In genomic region chr5:32810812-32811211, GRCh38 we compare ENCODE assay signal across 17 cellular contexts.
DNase-seq lines count a peak whose midpoint lies in the region; ATAC-seq and TF ChIP-seq lines count a peak whose summit lies in the region.
"Had no signal": no experiment of that assay in that cellular context is flagged by ENCODE, and none has a peak within 500 bp of the region (broad histone marks: within the 10 kb centered on the region; RNA-seq: fewer than 3 reads in every experiment).

No MANE protein-coding gene starts in this region.

- no peak overlapping the region for H2BK15ac ChIP-seq in IMR-90 (ENCODE audit: low read depth, low read length)

- CTCF ChIA-PET in IMR-90 (lab: Yijun Ruan, JAX), result interaction anchor here (0.7 kb wide), 1 partner anchor 9 kb away, joined by 3 read pairs; no protein-coding TSS in a partner anchor

- ATAC-seq in IMR-90 (ENCODE audit: low read depth) (peak; percentile 65), GM19023 (IDR thresholded peaks at IDR 0.05; ENCODE audit: unreplicated experiment) (no peak), HG02588 (IDR thresholded peaks at IDR 0.05; ENCODE audit: unreplicated experiment) (no peak)
- ATAC-seq: K562; left ventricle myocardium superior; stimulated activated memory B cell treated with anti-CD40 and anti-IgM and Interleukin-4, amounts not matched to agents 10 μg/mL and 1 μg/mL and 100 μg/mL, for 72 hours had no signal

- in situ Hi-C loops in IMR-90 (cut with MboI; ENCODE audit: low sequenced_read_pairs), result no loop called here

- H2BK20ac ChIP-seq in IMR-90 (ENCODE audit: low read depth, low read length), result 0 out of 2 replicates have a peak overlapping the region, but pooled peaks have one; percentile 14

- H3K27me3 ChIP-seq in ACC112 (ENCODE audit: insufficient read depth, low read length) (no peaks in the 10 kb centered on the region), IMR-90 (ENCODE audit: control insufficient read depth, insufficient read depth, low read length) (no peaks in the 10 kb centered on the region), thyroid gland (no peaks in the 10 kb centered on the region)
- H3K27me3 ChIP-seq: sigmoid colon, SJSA1 had no signal

- intact Hi-C loops in IMR-90 (cut with micrococcal nuclease) (loop anchor here (2.0 kb wide), 1 partner anchor 42 kb away; no protein-coding TSS in a partner anchor), thyroid gland (cut with DNase I) (no loop called here)

- no peak overlapping the region for H3K4ac ChIP-seq in IMR-90 (ENCODE audit: low read depth, low read length)

- no peaks in the 10 kb centered on the region for H3K9me3 ChIP-seq in IMR-90 (ENCODE audit: control insufficient read depth, insufficient read depth, low read length)
- no peaks in the 10 kb centered on the region for H3K9me3 ChIP-seq in thyroid gland
- H3K9me3 ChIP-seq: sigmoid colon, SJSA1 had no signal

- peak overlapping the region; percentile 45; the same call in 1 of the 2 replicates for H3K23ac ChIP-seq in IMR-90 (ENCODE audit: low read depth, low read length)

- no peak overlapping the region for H2AK9ac ChIP-seq in IMR-90 (replicated peaks; ENCODE audit: low read depth, low read length, poor library complexity)

- H3K4me3 ChIP-seq in ACC112 (ENCODE audit: low read depth, low read length) (no peak overlapping the region), IMR-90 (ENCODE audit: insufficient read depth, low read depth, low read length) (no peak overlapping the region), cardiac fibroblast (replicated peaks in 1 of 2; ENCODE audit: low read depth in 2 of 2, low read length in 2 of 2) (no peak overlapping the region), thyroid gland (replicated peaks in 1 of 3) (no peak overlapping the region)
- H3K4me3 ChIP-seq: K562, sigmoid colon, SJSA1 had no signal

- H3K14ac ChIP-seq in IMR-90 (replicated peaks; ENCODE audit: low read depth, low read length), result no peak overlapping the region

- H2AK5ac ChIP-seq in IMR-90 (ENCODE audit: low read depth, low read length), result no peak overlapping the region

- H4K5ac ChIP-seq in IMR-90 (ENCODE audit: low read depth, low read length), result no peak overlapping the region

- H3K27ac ChIP-seq in ACC112 (ENCODE audit: low read depth, low read length), result peak overlapping the region; percentile 61
- peak overlapping the region; percentile 82; the same call in 1 of the 2 replicates for H3K27ac ChIP-seq in IMR-90 (ENCODE audit: insufficient read depth, low read length)
- no peak overlapping the region for H3K27ac ChIP-seq in thyroid gland
- H3K27ac ChIP-seq: sigmoid colon, SJSA1 had no signal

- BruUV-seq in IMR-90 (replicated peaks; lab: Mats Ljungman, UMichigan), result no TSS peak

- WGBS in IMR-90 (ENCODE audit: extremely low coverage in 2 of 2, insufficient read length in 1 of 2), 2 experiments, result 20% methylated on average over 1 of the region's 1 CpG; no CpG with 5 or more reads in 1 of the 2 experiments
- 4 to 15% methylated on average over 1 of the region's 1 CpG for WGBS in thyroid gland, 2 donors

- H4K91ac ChIP-seq in IMR-90 (ENCODE audit: insufficient read depth, low read depth, low read length), result no peak overlapping the region

- H3K4me1 ChIP-seq in ACC112 (ENCODE audit: control insufficient read depth, insufficient read depth, low read length, unreplicated experiment), result peaks cover 48% of the 10 kb centered on the region
- H3K4me1 ChIP-seq in IMR-90 (ENCODE audit: control insufficient read depth, insufficient read depth, low read length), result peaks cover 10% of the 10 kb centered on the region
- H3K4me1 ChIP-seq in thyroid gland, result peaks cover 11 to 12% of the 10 kb centered on the region in 2 donors

- H3K56ac ChIP-seq in IMR-90 (ENCODE audit: extremely low read depth, insufficient read depth, low read length), result no peak overlapping the region

- DNase-seq in IMR-90 (peak; percentile 68), cardiac fibroblast (ENCODE audit: low read depth in 2 of 2) (peak; percentile 72 to 96), myocyte (ENCODE audit: low read depth) (peak; percentile 88), thyroid gland (no peak)
- no peak for DNase-seq in stimulated activated naive CD4-positive, alpha-beta T cell treated with Interleukin-2 at 50 U/mL for 16 hours (lab: John Stamatoyannopoulos, UW)
- DNase-seq: activated naive CD4-positive, alpha-beta T cell treated with Interleukin-2 at 50 U/mL for 16 hours; hippocampal formation; left ventricle myocardium superior; NCI-H1417 treated with DMSO at 0.1 percent for 48 hours; nephron progenitor cell; sigmoid colon had no signal

- peak overlapping the region; percentile 48 for H2BK5ac ChIP-seq in IMR-90 (ENCODE audit: low read depth, low read length, poor library complexity, severe bottlenecking)

- dilution Hi-C loops in IMR-90 (cut with HindIII; ENCODE audit: low sequenced_read_pairs, unreplicated experiment), result no loop called here

- no peak overlapping the region; the same call in 1 of the 2 replicates for H3K4me2 ChIP-seq in IMR-90 (ENCODE audit: low read depth, low read length)

- no peaks in the 10 kb centered on the region for H3K36me3 ChIP-seq in ACC112 (ENCODE audit: insufficient read depth, low read length)
- no peaks in the 10 kb centered on the region for H3K36me3 ChIP-seq in IMR-90 (ENCODE audit: control insufficient read depth, insufficient read depth, low read length)
- no peaks in the 10 kb centered on the region for H3K36me3 ChIP-seq in thyroid gland
- H3K36me3 ChIP-seq: sigmoid colon, SJSA1 had no signal

- POLR2A ChIA-PET in IMR-90 (lab: Charles Lee; ENCODE audit: unreplicated experiment), result interaction anchor here (0.5 kb wide), 1 partner anchor 288 kb away, joined by 4 read pairs; no protein-coding TSS in a partner anchor

- no peak overlapping the region for H3K9ac ChIP-seq in IMR-90 (ENCODE audit: low read depth, low read length)

- TF ChIP-seq RAD21 in IMR-90 (IDR thresholded peaks at IDR 0.05; ENCODE audit: low read length), result no peak

- no peaks in the 10 kb centered on the region for H3K79me1 ChIP-seq in IMR-90 (ENCODE audit: low read depth in 1 of 2, low read length in 2 of 2)

- no peaks in the 10 kb centered on the region for H4K20me1 ChIP-seq in IMR-90 (ENCODE audit: insufficient read depth, low read length)

- H2BK120ac ChIP-seq in IMR-90 (ENCODE audit: low read depth, low read length), result 0 out of 2 replicates have a peak overlapping the region, but pooled peaks have one; percentile 46

- TF ChIP-seq CTCF in IMR-90 (conservative IDR thresholded peaks at IDR 0.05; ENCODE audit: low read depth, low read length) (no peak), cardiac fibroblast (IDR thresholded peaks at IDR 0.05; ENCODE audit: low read depth, low read length) (no peak), thyroid gland (IDR thresholded peaks at IDR 0.05) (no peak)

- 0 out of 2 replicates have a peak overlapping the region, but pooled peaks have one; percentile 35 for H3K18ac ChIP-seq in IMR-90 (ENCODE audit: low read depth, low read length)

- no peaks in the 10 kb centered on the region for H3K9me1 ChIP-seq in IMR-90 (ENCODE audit: insufficient read depth, low read length)

- no peak overlapping the region for H2AFZ ChIP-seq in ACC112 (ENCODE audit: low read length, unreplicated experiment)
- H2AFZ ChIP-seq in IMR-90 (replicated peaks; ENCODE audit: low read length, poor library complexity), result no peak overlapping the region

- no peaks in the 10 kb centered on the region for H3K79me2 ChIP-seq in ACC112 (ENCODE audit: control insufficient read depth, insufficient read depth, low read length, unreplicated experiment)

- no peak overlapping the region for H4K8ac ChIP-seq in IMR-90 (ENCODE audit: low read depth in 2 of 2, low read length in 2 of 2)

- TF ChIP-seq POLR2A in IMR-90 (IDR thresholded peaks at IDR 0.05; ENCODE audit: low read depth, low read length) (no peak), thyroid gland (IDR thresholded peaks at IDR 0.05) (no peak)

TF ChIP-seq in IMR-90, 13 proteins besides CTCF, POLR2A, EP300 and RAD21:
- TF ChIP-seq CEBPB (IDR thresholded peaks at IDR 0.05; ENCODE audit: low read depth, low read length), result peak; percentile 39
- TF ChIP-seq ELK1 (IDR thresholded peaks at IDR 0.05; ENCODE audit: borderline replicate concordance, low read depth, low read length), result no peak

Comparison
In these comparisons a context has a peak if more than half of its experiments do, and no peak if none do; other contexts are left out.
1. H3K27ac ChIP-seq: peak in ACC112 (single experiment) and IMR-90 (single experiment); none in thyroid gland (0 of 3).
2. DNase-seq: peak in IMR-90 (single experiment), cardiac fibroblast (2 of 2) and myocyte (single experiment); none in stimulated activated naive CD4-positive, alpha-beta T cell treated with Interleukin-2 at 50 U/mL for 16 hours (single experiment) and thyroid gland (0 of 2).